Comparison of ENCODE assay signal across 18 cellular contexts in the genomic region with DNA sequence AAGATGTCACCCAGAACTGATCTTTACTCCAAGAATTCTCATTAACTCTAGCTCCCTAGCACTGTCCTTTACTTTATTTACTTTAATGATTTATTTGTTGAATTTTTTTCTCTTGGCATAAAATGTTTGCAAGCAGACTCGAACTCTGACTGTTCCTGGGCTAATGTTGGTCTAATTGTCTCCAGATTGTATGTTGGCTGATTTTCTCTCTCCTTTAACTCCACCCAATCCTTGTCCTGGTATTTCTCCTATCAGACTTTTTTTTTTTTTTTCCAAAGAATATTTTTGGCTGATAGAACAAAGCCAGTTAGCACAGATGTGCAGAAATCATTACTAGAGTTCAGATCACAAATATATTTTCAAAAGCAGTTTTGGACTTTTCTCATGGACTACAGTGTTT.
"Had no signal": no experiment of that assay in that cellular context is flagged by ENCODE, and none has a peak within 500 bp of the region (broad histone marks: within the 10 kb centered on the region; RNA-seq: fewer than 3 reads in every experiment).

No MANE protein-coding gene starts in this region.

- H3K27me3 ChIP-seq: neural progenitor cell, pancreas, thyroid gland, uterus had no signal

- H3K27ac Mint-ChIP-seq: endodermal cell; neural progenitor cell; stimulated activated effector memory CD8-positive, alpha-beta T cell treated with anti-CD3 and anti-CD28 coated beads, Interleukin-12 subunit alpha, Interleukin-12 subunit beta, amount 100 ng/mL, for 72 hours had no signal

- H3K27me3 Mint-ChIP-seq: brain had no signal

- ATAC-seq: esophagus mucosa, pancreas had no signal

- H3K4me3 Mint-ChIP-seq: endodermal cell; neural progenitor cell; stimulated activated effector memory CD8-positive, alpha-beta T cell treated with anti-CD3 and anti-CD28 coated beads, Interleukin-12 subunit alpha, Interleukin-12 subunit beta, amount 100 ng/mL, for 72 hours had no signal

- H2AFZ ChIP-seq: neural progenitor cell had no signal

- H3K4me1 ChIP-seq: neural progenitor cell, uterus had no signal

- H3K9ac ChIP-seq: neural progenitor cell had no signal

- H3K4me1 Mint-ChIP-seq: brain, neural progenitor cell had no signal

- H3K27ac ChIP-seq: neural progenitor cell, pancreas, thyroid gland, uterus had no signal

- H3K4me2 ChIP-seq: neural progenitor cell had no signal

- DNase-seq: activated CD4-positive, alpha-beta T cell treated with anti-CD3 and anti-CD28 coated beads, Interleukin-2, amount 50 U/mL, for 1 hour; activated effector memory CD4-positive, alpha-beta T cell treated with Interleukin-2 at 50 U/mL for 16 hours; activated T-cell treated with anti-CD3 and anti-CD28 coated beads for 4 hours; amygdala; cerebellar nuclear complex; dermis blood vessel endothelial cell; endodermal cell; hypothalamus; kidney glomerular epithelial cell; pancreas; small intestine; thyroid gland; uterus had no signal

- FAIRE-seq: pancreas, small intestine had no signal

- H3K9me3 ChIP-seq: pancreas, thyroid gland, uterus had no signal

- H3K9me3 Mint-ChIP-seq: activated naive CD4-positive, alpha-beta T cell treated with anti-CD3 and anti-CD28 coated beads, Interleukin-2, amount 50 U/mL, for 72 hours; brain; endodermal cell; neural progenitor cell; stimulated activated effector memory CD8-positive, alpha-beta T cell treated with anti-CD3 and anti-CD28 coated beads, Interleukin-12 subunit alpha, Interleukin-12 subunit beta, amount 100 ng/mL, for 72 hours had no signal

- H3K36me3 ChIP-seq: neural progenitor cell, thyroid gland, uterus had no signal

- H3K4me3 ChIP-seq: neural progenitor cell, pancreas, thyroid gland, uterus had no signal
